ENCODE assay signal across 21 cellular contexts in genomic region chr11:14956111-14956510, GRCh38. TPM values are rescaled to one million over a fixed set of nuclear protein-coding genes. Genes with fewer than 3 reads are reported as not detected.
DNase-seq lines count a peak whose midpoint lies in the region; ATAC-seq and TF ChIP-seq lines count a peak whose summit lies in the region.
"Had no signal": no experiment of that assay in that cellular context is flagged by ENCODE, and none has a peak within 500 bp of the region (broad histone marks: within the 10 kb centered on the region; RNA-seq: fewer than 3 reads in every experiment).

No MANE protein-coding gene starts in this region.

- peaks cover 2 to 3% of the 10 kb centered on the region in 2 donors for H3K27me3 Mint-ChIP-seq in T-cell

- intact Hi-C loops in esophagus muscularis mucosa (cut with DNase I) (no loop called here), thyroid gland (cut with DNase I) (no loop called here)

- no peak overlapping the region for H3K4me3 ChIP-seq in esophagus muscularis mucosa
- no peak overlapping the region for H3K4me3 ChIP-seq in thyroid gland (replicated peaks in 1 of 3)
- H3K4me3 ChIP-seq: BLaER1, GM23248 had no signal

- ATAC-seq in left lobe of liver (no peak), GM19455 (IDR thresholded peaks at IDR 0.05; ENCODE audit: unreplicated experiment) (no peak), T-cell (replicated peaks in 1 of 4) (no peak)

- H3K27ac ChIP-seq in esophagus muscularis mucosa (replicated peaks in 1 of 4): no peak overlapping the region
- no peak overlapping the region for H3K27ac ChIP-seq in thyroid gland
- H3K27ac ChIP-seq: 22Rv1, BLaER1, GM23248 had no signal

- POLR2A ChIA-PET in T-cell (lab: Charles Lee): interaction anchor here in 1 of 2 donors (0.6 to 0.7 kb wide), 2 partner anchors 82 to 1151 kb away, joined by 3 to 6 read pairs; no protein-coding TSS in a partner anchor

- TF ChIP-seq EP300 in esophagus muscularis mucosa (IDR thresholded peaks at IDR 0.05): no peak

- H3K36me3 ChIP-seq in esophagus muscularis mucosa: no peaks in the 10 kb centered on the region
- no peaks in the 10 kb centered on the region for H3K36me3 ChIP-seq in thyroid gland
- H3K36me3 ChIP-seq: BLaER1 had no signal

- peak; percentile 39 for DNase-seq in DMS53 (lab: John Stamatoyannopoulos, UW)
- DNase-seq in DMS53 treated with DMSO at 0.1 percent for 48 hours (lab: John Stamatoyannopoulos, UW; ENCODE audit: unreplicated experiment): no peak
- peak; percentile 92 for DNase-seq in DMS79 (lab: John Stamatoyannopoulos, UW)
- peak; percentile 57 for DNase-seq in esophagus muscularis mucosa (ENCODE audit: extremely low spot score)
- DNase-seq in thyroid gland: peak; percentile 92 to 94
- DNase-seq in left lobe of liver (ENCODE audit: low spot score): no peak
- DNase-seq in T-cell: no peak
- DNase-seq: CD4-positive, alpha-beta T cell; CD8-positive, alpha-beta memory T cell; DMS 273 treated with DMSO at 0.1 percent for 48 hours; GF-D8; GM23248; H7; HCEC 1CT had no signal

- TF ChIP-seq CTCF in esophagus muscularis mucosa (IDR thresholded peaks at IDR 0.05): no peak
- no peak for TF ChIP-seq CTCF in thyroid gland (IDR thresholded peaks at IDR 0.05)

- no peaks in the 10 kb centered on the region for H3K27me3 ChIP-seq in esophagus muscularis mucosa
- H3K27me3 ChIP-seq in thyroid gland: no peaks in the 10 kb centered on the region
- H3K27me3 ChIP-seq: BLaER1 had no signal

- CTCF ChIA-PET in T-cell (lab: Charles Lee): no interaction called here

- WGBS in esophagus muscularis mucosa: 90% methylated on average over 2 of the region's 2 CpGs
- 27 to 37% methylated on average over 2 of the region's 2 CpGs for WGBS in thyroid gland, 2 donors

- H3K27ac Mint-ChIP-seq in T-cell: no peak overlapping the region
- H3K27ac Mint-ChIP-seq: B cell; CD14-positive monocyte; CD4-positive, alpha-beta T cell; CD8-positive, alpha-beta memory T cell had no signal

- no peaks in the 10 kb centered on the region for H3K9me3 Mint-ChIP-seq in T-cell
- H3K9me3 Mint-ChIP-seq: CD4-positive, alpha-beta T cell had no signal

- TF ChIP-seq POLR2A in esophagus muscularis mucosa (IDR thresholded peaks at IDR 0.05; ENCODE audit: low read depth): no peak
- no peak for TF ChIP-seq POLR2A in thyroid gland (IDR thresholded peaks at IDR 0.05)

- no peak overlapping the region for H3K4me3 Mint-ChIP-seq in T-cell
- H3K4me3 Mint-ChIP-seq: B cell; CD14-positive monocyte; CD4-positive, alpha-beta T cell; CD8-positive, alpha-beta memory T cell had no signal

- no peaks in the 10 kb centered on the region for H3K9me3 ChIP-seq in esophagus muscularis mucosa
- H3K9me3 ChIP-seq in thyroid gland: no peaks in the 10 kb centered on the region
- H3K9me3 ChIP-seq: BLaER1 had no signal

- H3K4me1 ChIP-seq in esophagus muscularis mucosa: no peaks in the 10 kb centered on the region
- H3K4me1 ChIP-seq in thyroid gland: peaks cover 0 to 7% of the 10 kb centered on the region in 2 donors
- H3K4me1 ChIP-seq: BLaER1 had no signal

- peaks cover 2% of the 10 kb centered on the region for H3K36me3 Mint-ChIP-seq in T-cell
- H3K36me3 Mint-ChIP-seq: CD14-positive monocyte had no signal

- H3K4me1 Mint-ChIP-seq in T-cell: no peaks in the 10 kb centered on the region
- H3K4me1 Mint-ChIP-seq: B cell; CD14-positive monocyte; CD8-positive, alpha-beta memory T cell had no signal

RNA-seq across cellular contexts. Expression of gene CALCA, which starts 16.0 kb away (rescaled TPM):
- total RNA-seq in esophagus muscularis mucosa: not detected
- 100 to 1,000 TPM in 2 of 4 donors, 10 to 100 TPM in 1, not detected in 1; 50.7 to 970 (median 569) TPM for total RNA-seq in thyroid gland
- 0.73 TPM for total RNA-seq in left lobe of liver
- total RNA-seq in T-cell: not detected
- total RNA-seq: B cell; CD4-positive, alpha-beta T cell; CD8-positive, alpha-beta memory T cell; Daoy; G401 had no signal

Comparison
In these comparisons a context has a peak if more than half of its experiments do, and no peak if none do; other contexts are left out.
1. DNase-seq: peak in DMS53 (single experiment), DMS79 (single experiment), esophagus muscularis mucosa (single experiment) and thyroid gland (2 of 2); none in DMS53 treated with DMSO at 0.1 percent for 48 hours (single experiment), left lobe of liver (single experiment) and T-cell (0 of 34).